9 cellular contexts compared by ENCODE assay signal in genomic region chr18:79524181-79525078, GRCh38.
DNase-seq lines count a peak whose midpoint lies in the region; ATAC-seq, FAIRE-seq and TF ChIP-seq lines count a peak whose summit lies in the region.
"Had no signal": no experiment of that assay in that cellular context is flagged by ENCODE, and none has a peak within 500 bp of the region (broad histone marks: within the 10 kb centered on the region; RNA-seq: fewer than 3 reads in every experiment).

No MANE protein-coding gene starts in this region.

- H3K27me3 ChIP-seq in right lobe of liver = no peaks in the 10 kb centered on the region
- H3K27me3 ChIP-seq in HepG2 (ENCODE audit: control insufficient read depth in 1 of 2, insufficient read depth in 2 of 2, low read length in 2 of 2) = peaks cover 2 to 53% of the 10 kb centered on the region in 2 experiments
- H3K27me3 ChIP-seq in gastrocnemius medialis = no peaks in the 10 kb centered on the region
- no peaks in the 10 kb centered on the region for H3K27me3 ChIP-seq in smooth muscle cell (ENCODE audit: low read depth)

- H3K4me2 ChIP-seq in HepG2 (ENCODE audit: low read depth, low read length) = no peak overlapping the region
- no peak overlapping the region for H3K4me2 ChIP-seq in smooth muscle cell

- no peaks in the 10 kb centered on the region for H3K9me3 ChIP-seq in right lobe of liver
- no peaks in the 10 kb centered on the region for H3K9me3 ChIP-seq in HepG2 (ENCODE audit: low read length)
- no peaks in the 10 kb centered on the region for H3K9me3 ChIP-seq in gastrocnemius medialis
- H3K9me3 ChIP-seq in smooth muscle cell (replicated peaks; ENCODE audit: low read depth) = no peaks in the 10 kb centered on the region

- DNase-seq in right lobe of liver (peak in 2 of 3 donors; percentile 41 to 56), HepG2 (ENCODE audit: low spot score) (no peak), activated T-helper 1 cell treated with Interleukin-2 at 50 U/mL for 16 hours (ENCODE audit: low read depth) (peak; percentile 23), gastrocnemius medialis (no peak), DMS 273 (lab: John Stamatoyannopoulos, UW; ENCODE audit: unreplicated experiment) (no peak), smooth muscle cell (lab: John Stamatoyannopoulos, UW; ENCODE audit: unreplicated experiment) (no peak)
- peak; percentile 25 to 39 for DNase-seq in stimulated activated CD4-positive, alpha-beta T cell treated with anti-CD3 and anti-CD28 coated beads, Interleukin-15, amount 100 ng/mL, for 1 hour (ENCODE audit: low read depth in 1 of 2, low spot score in 1 of 2)

- ATAC-seq in right lobe of liver (peak in 2 of 4 donors; percentile 20 to 21), HepG2 (no peak), HG03575 (IDR thresholded peaks at IDR 0.05; ENCODE audit: extremely low read depth, insufficient number of reproducible peaks, low FRiP score, unreplicated experiment) (peak; percentile 3), gastrocnemius medialis (no peak)

- no peaks in the 10 kb centered on the region for H3K36me3 ChIP-seq in right lobe of liver
- no peaks in the 10 kb centered on the region for H3K36me3 ChIP-seq in HepG2 (replicated peaks in 1 of 2; ENCODE audit: control insufficient read depth in 1 of 2, insufficient read depth in 2 of 2, low read length in 2 of 2)
- H3K36me3 ChIP-seq in gastrocnemius medialis = peaks cover 0 to 13% of the 10 kb centered on the region in 2 donors
- H3K36me3 ChIP-seq in smooth muscle cell (ENCODE audit: low read depth) = no peaks in the 10 kb centered on the region

- in situ Hi-C loops in HepG2 (cut with HindIII; ENCODE audit: extremely low pct_ligation_motif_present, low pct_unique_long_range_greater_than_20kb) = no loop called here
- in situ Hi-C loops in gastrocnemius medialis (cut with MboI; ENCODE audit: low sequenced_read_pairs in 4 of 4) = loop anchor here in 1 of 4 donors (25.0 kb wide), 1 partner anchor 113 kb away; no protein-coding TSS in a partner anchor

- H3K27ac ChIP-seq in right lobe of liver = no peak overlapping the region
- H3K27ac ChIP-seq in HepG2 (ENCODE audit: extremely low read length, insufficient read depth, low read length) = no peak overlapping the region
- no peak overlapping the region for H3K27ac ChIP-seq in gastrocnemius medialis
- no peak overlapping the region for H3K27ac ChIP-seq in smooth muscle cell (ENCODE audit: low read depth)

- intact Hi-C loops in right lobe of liver (cut with DNase I) (loop anchor here (5.0 kb wide), 1 partner anchor 142 kb away; no protein-coding TSS in a partner anchor), HepG2 (cut with micrococcal nuclease; ENCODE audit: unreplicated experiment) (no loop called here), gastrocnemius medialis (cut with DNase I; ENCODE audit: low total_unique reads) (loop anchor here (5.0 kb wide), 1 partner anchor 127 kb away; the partner anchor contains the start of gene NFATC1)

- no peak for FAIRE-seq in HepG2 (lab: Jason Lieb, UNC)
- FAIRE-seq: TTC549 had no signal

- TF ChIP-seq RAD21 in HepG2 (CRISPR knock-in tag; IDR thresholded peaks at IDR 0.05) = no peak

- H4K20me1 ChIP-seq in HepG2 (ENCODE audit: insufficient read depth, low read length) = no peaks in the 10 kb centered on the region
- H4K20me1 ChIP-seq in smooth muscle cell (ENCODE audit: low read depth) = no peaks in the 10 kb centered on the region

- TF ChIP-seq POLR2A in right lobe of liver (IDR thresholded peaks at IDR 0.05) (no peak), HepG2 (IDR thresholded peaks at IDR 0.05; ENCODE audit: insufficient read depth in 1 of 2, low read depth in 2 of 2, low read length in 2 of 2) (no peak), gastrocnemius medialis (IDR thresholded peaks at IDR 0.05) (no peak)

- POLR2A ChIA-PET in HepG2 (lab: Yijun Ruan, JAX) = no interaction called here

- BruUV-seq in HepG2 (replicated peaks; lab: Mats Ljungman, UMichigan) = no TSS peak

- H3K4me3 ChIP-seq in right lobe of liver (no peak overlapping the region), HepG2 (replicated peaks in 1 of 3; ENCODE audit: insufficient read depth in 1 of 3, low read depth in 2 of 3, low read length in 3 of 3) (no peak overlapping the region), gastrocnemius medialis (no peak overlapping the region), smooth muscle cell (no peak overlapping the region)

- peaks cover 5% of the 10 kb centered on the region for H3F3A ChIP-seq in smooth muscle cell (ENCODE audit: low read depth)

- CTCF ChIA-PET in HepG2 (lab: Yijun Ruan, JAX; ENCODE audit: low intra/inter-chr PET ratio, low total read pairs) = no interaction called here

- TF ChIP-seq EP300 in HepG2 (IDR thresholded peaks at IDR 0.05; ENCODE audit: low read depth in 2 of 2, low read length in 2 of 2) (no peak), HepG2 (CRISPR knock-in tag; IDR thresholded peaks at IDR 0.05; ENCODE audit: borderline replicate concordance) (no peak)

- H3K4me1 ChIP-seq in right lobe of liver (no peaks in the 10 kb centered on the region), HepG2 (ENCODE audit: insufficient read depth, low read length) (no peaks in the 10 kb centered on the region), gastrocnemius medialis (peaks cover 7 to 13% of the 10 kb centered on the region in 2 donors), smooth muscle cell (ENCODE audit: low read depth) (no peaks in the 10 kb centered on the region)

- 65% methylated on average over 4 of the region's 63 CpGs for WGBS in right lobe of liver (ENCODE audit: insufficient coverage, low coverage, low lambda C conversion rate, missing lambda C conversion rate)
- WGBS in HepG2 (ENCODE audit: low lambda C conversion rate) = 56% methylated on average over 16 of the region's 63 CpGs
- WGBS in smooth muscle cell (ENCODE audit: low lambda C conversion rate) = 92% methylated on average over 46 of the region's 63 CpGs

- H2AFZ ChIP-seq in HepG2 (ENCODE audit: low read length) (no peak overlapping the region), smooth muscle cell (ENCODE audit: low read depth) (no peak overlapping the region)

- H3K79me2 ChIP-seq in HepG2 (ENCODE audit: insufficient read depth, low read length) = no peaks in the 10 kb centered on the region
- no peaks in the 10 kb centered on the region for H3K79me2 ChIP-seq in smooth muscle cell (ENCODE audit: low read depth)

- H3K9ac ChIP-seq in HepG2 (ENCODE audit: insufficient read depth, low read depth, low read length) (no peak overlapping the region), smooth muscle cell (ENCODE audit: low read depth) (no peak overlapping the region)

- TF ChIP-seq CTCF in right lobe of liver (IDR thresholded peaks at IDR 0.05) (no peak), HepG2 (CRISPR knock-in tag; IDR thresholded peaks at IDR 0.05) (no peak), gastrocnemius medialis (IDR thresholded peaks at IDR 0.05 in 4 of 5, conservative IDR thresholded peaks at IDR 0.05 in 1 of 5) (no peak), smooth muscle cell (IDR thresholded peaks at IDR 0.05; ENCODE audit: borderline replicate concordance, insufficient read depth, poor library complexity, severe bottlenecking) (no peak)

TF ChIP-seq in HepG2, 621 proteins besides CTCF, POLR2A, EP300 and RAD21:
- TF ChIP-seq SOX6 (IDR thresholded peaks at IDR 0.05) = no peak
- no peak for TF ChIP-seq SOX6 (CRISPR knock-in tag; IDR thresholded peaks at IDR 0.05)
- TF ChIP-seq ZNF468 (CRISPR knock-in tag; IDR thresholded peaks at IDR 0.05) = no peak
- no peak for TF ChIP-seq ZFP91 (CRISPR knock-in tag; IDR thresholded peaks at IDR 0.05; ENCODE audit: borderline replicate concordance)
- no peak for TF ChIP-seq MYPOP (CRISPR knock-in tag; IDR thresholded peaks at IDR 0.05)
- TF ChIP-seq ZNF644 (CRISPR knock-in tag; IDR thresholded peaks at IDR 0.05; ENCODE audit: low read depth) = no peak
- TF ChIP-seq DR1 (CRISPR knock-in tag; IDR thresholded peaks at IDR 0.05) = no peak
- no peak for TF ChIP-seq ZNF570 (CRISPR knock-in tag; IDR thresholded peaks at IDR 0.05; ENCODE audit: borderline replicate concordance)
- no peak for TF ChIP-seq ZFP41 (CRISPR knock-in tag; IDR thresholded peaks at IDR 0.05; ENCODE audit: borderline replicate concordance)
- no peak for TF ChIP-seq ZNF816 (CRISPR knock-in tag; IDR thresholded peaks at IDR 0.05; ENCODE audit: borderline replicate concordance)
- no peak for TF ChIP-seq ZNF326 (CRISPR knock-in tag; IDR thresholded peaks at IDR 0.05; ENCODE audit: borderline replicate concordance)
- no peak for TF ChIP-seq ZNF256 (CRISPR knock-in tag; conservative IDR thresholded peaks at IDR 0.05)
- no peak for TF ChIP-seq MTA1 (CRISPR knock-in tag; IDR thresholded peaks at IDR 0.05; ENCODE audit: borderline replicate concordance)
- no peak for TF ChIP-seq PREB (CRISPR knock-in tag; IDR thresholded peaks at IDR 0.05)

Comparison
In these comparisons a context has a peak if more than half of its experiments do, and no peak if none do; other contexts are left out.
1. DNase-seq: peak in right lobe of liver (2 of 3), activated T-helper 1 cell treated with Interleukin-2 at 50 U/mL for 16 hours (single experiment) and stimulated activated CD4-positive, alpha-beta T cell treated with anti-CD3 and anti-CD28 coated beads, Interleukin-15, amount 100 ng/mL, for 1 hour (2 of 2); none in HepG2 (single experiment), gastrocnemius medialis (0 of 2), DMS 273 (single experiment) and smooth muscle cell (single experiment).